ENCODE assay signal across 38 cellular contexts in the genomic region with DNA sequence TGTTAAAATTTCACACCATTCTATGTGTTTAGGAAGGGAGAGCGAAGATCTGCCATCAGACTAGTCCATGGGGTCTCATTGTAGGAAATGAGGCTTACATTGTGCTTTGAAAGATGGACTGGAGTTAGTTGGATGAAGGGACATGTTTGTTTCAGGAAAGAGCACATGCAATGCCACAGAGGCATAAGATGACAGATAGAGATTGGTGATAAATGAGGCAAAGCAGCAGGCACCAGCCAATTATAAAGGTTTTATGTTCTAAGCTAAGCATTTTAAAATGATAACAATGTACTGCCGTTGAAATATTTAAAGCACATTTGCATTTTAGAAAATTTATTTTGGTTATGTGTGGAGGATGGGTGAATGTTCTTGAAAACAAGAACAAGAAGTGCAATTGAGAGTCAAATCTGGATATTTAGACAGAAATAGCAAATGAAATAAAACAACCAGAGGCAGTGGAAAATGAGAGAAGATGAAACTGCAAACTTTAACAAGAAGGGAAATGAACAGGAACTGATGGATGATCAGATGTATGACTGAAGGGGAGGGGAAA.
"Had no signal": no experiment of that assay in that cellular context is flagged by ENCODE, and none has a peak within 500 bp of the region (broad histone marks: within the 10 kb centered on the region; RNA-seq: fewer than 3 reads in every experiment).

No MANE protein-coding gene starts in this region.

- H3K36me3 ChIP-seq: adrenal gland, breast epithelium, cardiac muscle cell, WERI-Rb-1 had no signal

- H3K27me3 ChIP-seq: adrenal gland, breast epithelium, cardiac muscle cell, dorsolateral prefrontal cortex had no signal

- H3K4me1 Mint-ChIP-seq: activated B cell treated with CpG ODN at 0.5 μM for 24 hours; activated CD8-positive, alpha-beta memory T cell treated with anti-CD3 and anti-CD28 coated beads, Interleukin-2, amount 10 ng/mL, durations not matched to agents 7 days and 5 days; activated naive CD4-positive, alpha-beta T cell treated with anti-CD3 and anti-CD28 coated beads, Interleukin-2, amount 50 U/mL, for 24 hours; activated naive CD8-positive, alpha-beta T cell treated with anti-CD3 and anti-CD28 coated beads for 36 hours; activated naive CD8-positive, alpha-beta T cell treated with anti-CD3 and anti-CD28 coated beads, Interleukin-2, amount 50 U/mL, for 24 hours; brain; central memory CD8-positive, alpha-beta T cell; endodermal cell; T-helper 17 cell had no signal

- H3K4me1 ChIP-seq: adrenal gland, breast epithelium had no signal

- DNase-seq: activated B cell treated with CpG ODN at 0.5 μM for 24 hours; activated CD4-positive, alpha-beta memory T cell treated with anti-CD3 and anti-CD28 coated beads for 36 hours; activated CD4-positive, alpha-beta T cell treated with anti-CD3 and anti-CD28 coated beads for 48 hours; activated CD4-positive, alpha-beta T cell treated with anti-CD3 and anti-CD28 coated beads, Interleukin-2, amount 50 U/mL, for 1 hour; activated CD8-positive, alpha-beta memory T cell treated with anti-CD3 and anti-CD28 coated beads, Interleukin-2, amount 10 ng/mL, durations not matched to agents 7 days and 5 days; activated CD8-positive, alpha-beta memory T cell treated with anti-CD3 and anti-CD28 coated beads, Interleukin-2, amount 50 U/mL, for 4 hours; activated CD8-positive, alpha-beta T cell treated with anti-CD3 and anti-CD28 coated beads, Interleukin-2, amount 10 ng/mL, durations not matched to agents 7 days and 5 days; activated gamma-delta T cell; activated naive CD4-positive, alpha-beta T cell; activated naive CD8-positive, alpha-beta T cell treated with anti-CD3 and anti-CD28 coated beads for 36 hours; activated naive CD8-positive, alpha-beta T cell treated with anti-CD3 and anti-CD28 coated beads, Interleukin-2, amount 50 U/mL, for 24 hours; activated T-cell treated with anti-CD3 and anti-CD28 coated beads, Interleukin-2, amount 50 U/mL, for 1 hour; activated T-cell treated with anti-CD3 and anti-CD28 coated beads, Interleukin-2, amount 50 U/mL, for 48 hours; adrenal gland; amygdala; aorta; dorsolateral prefrontal cortex; effector memory CD4-positive, alpha-beta T cell; endodermal cell; foreskin fibroblast; head of caudate nucleus; hippocampal formation; T-helper 17 cell; T1000; WERI-Rb-1 had no signal

- H3K27ac ChIP-seq: adrenal gland, breast epithelium, cardiac muscle cell, coronary artery, WERI-Rb-1 had no signal

- H3K27ac Mint-ChIP-seq: activated B cell treated with CpG ODN at 0.5 μM for 24 hours; activated CD4-positive, alpha-beta memory T cell treated with anti-CD3 and anti-CD28 coated beads for 36 hours; activated CD8-positive, alpha-beta memory T cell treated with anti-CD3 and anti-CD28 coated beads, Interleukin-2, amount 10 ng/mL, durations not matched to agents 7 days and 5 days; activated CD8-positive, alpha-beta T cell treated with anti-CD3 and anti-CD28 coated beads, Interleukin-2, amount 10 ng/mL, durations not matched to agents 7 days and 5 days; activated naive CD4-positive, alpha-beta T cell treated with anti-CD3 and anti-CD28 coated beads, Interleukin-2, amount 50 U/mL, for 24 hours; activated naive CD8-positive, alpha-beta T cell treated with anti-CD3 and anti-CD28 coated beads for 36 hours; activated naive CD8-positive, alpha-beta T cell treated with anti-CD3 and anti-CD28 coated beads, Interleukin-2, amount 50 U/mL, for 24 hours; activated T-helper 1 cell treated with anti-CD3 and anti-CD28 coated beads, Interleukin-12 subunit alpha, Interleukin-12 subunit beta, Interleukin-2, Interleukin-4 antibody, amounts not matched to agents 30 ng/mL and 10 ng/mL and 1 ng/mL, durations not matched to agents 14 hours and 24 hours and 36 hours; activated T-helper 2 cell treated with anti-CD3 and anti-CD28 coated beads, Interferon-gamma antibody, Interleukin-2, Interleukin-4, amounts not matched to agents 10 μg/mL and 5 μg/mL and 100 μg/mL, durations not matched to agents 14 hours and 24 hours and 36 hours; brain; dendritic cell treated with granulocyte-macrophage colony-stimulating factor and Interleukin-4, amounts not matched to agents 40 ng/mL and 50 ng/mL, for 4 days; endodermal cell; T-helper 17 cell; T-helper 2 cell treated with Interferon-gamma antibody and Interleukin-4, amounts not matched to agents 5 μg/mL and 100 μg/mL, for 36 hours had no signal

- H3K4me3 Mint-ChIP-seq: activated B cell treated with CpG ODN at 0.5 μM for 24 hours; activated CD4-positive, alpha-beta memory T cell treated with anti-CD3 and anti-CD28 coated beads for 36 hours; activated CD8-positive, alpha-beta memory T cell treated with anti-CD3 and anti-CD28 coated beads, Interleukin-2, amount 10 ng/mL, durations not matched to agents 7 days and 5 days; activated CD8-positive, alpha-beta T cell treated with anti-CD3 and anti-CD28 coated beads, Interleukin-2, amount 10 ng/mL, durations not matched to agents 7 days and 5 days; activated naive CD4-positive, alpha-beta T cell treated with anti-CD3 and anti-CD28 coated beads, Interleukin-2, amount 50 U/mL, for 24 hours; activated naive CD8-positive, alpha-beta T cell treated with anti-CD3 and anti-CD28 coated beads for 36 hours; activated naive CD8-positive, alpha-beta T cell treated with anti-CD3 and anti-CD28 coated beads, Interleukin-2, amount 50 U/mL, for 24 hours; activated T-helper 1 cell treated with anti-CD3 and anti-CD28 coated beads, Interleukin-12 subunit alpha, Interleukin-12 subunit beta, Interleukin-2, Interleukin-4 antibody, amounts not matched to agents 30 ng/mL and 10 ng/mL and 1 ng/mL, durations not matched to agents 14 hours and 24 hours and 36 hours; brain; central memory CD8-positive, alpha-beta T cell; dendritic cell treated with granulocyte-macrophage colony-stimulating factor and Interleukin-4, amounts not matched to agents 40 ng/mL and 50 ng/mL, for 4 days; endodermal cell; T-helper 17 cell; T-helper 2 cell treated with Interferon-gamma antibody and Interleukin-4, amounts not matched to agents 5 μg/mL and 100 μg/mL, for 36 hours had no signal

- H3K9me3 Mint-ChIP-seq: activated naive CD4-positive, alpha-beta T cell treated with anti-CD3 and anti-CD28 coated beads, Interleukin-2, amount 50 U/mL, for 24 hours; activated naive CD8-positive, alpha-beta T cell treated with anti-CD3 and anti-CD28 coated beads for 36 hours; endodermal cell had no signal

- H3K36me3 Mint-ChIP-seq: activated CD4-positive, alpha-beta memory T cell treated with anti-CD3 and anti-CD28 coated beads for 36 hours; activated CD8-positive, alpha-beta memory T cell treated with anti-CD3 and anti-CD28 coated beads, Interleukin-2, amount 10 ng/mL, durations not matched to agents 7 days and 5 days; activated naive CD4-positive, alpha-beta T cell treated with anti-CD3 and anti-CD28 coated beads, Interleukin-2, amount 50 U/mL, for 24 hours; activated naive CD8-positive, alpha-beta T cell treated with anti-CD3 and anti-CD28 coated beads for 36 hours; brain had no signal

- FAIRE-seq: frontal cortex had no signal

- ATAC-seq: activated CD4-positive, CD25-positive, alpha-beta regulatory T cell treated with anti-CD3 and anti-CD28 coated beads, Interleukin-2, amount 50 U/mL, for 24 hours; activated CD8-positive, alpha-beta memory T cell treated with anti-CD3 and anti-CD28 coated beads, Interleukin-2, amount 10 ng/mL, durations not matched to agents 7 days and 5 days; activated CD8-positive, alpha-beta T cell treated with anti-CD3 and anti-CD28 coated beads, Interleukin-2, amount 10 ng/mL, durations not matched to agents 7 days and 5 days; activated naive CD8-positive, alpha-beta T cell treated with anti-CD3 and anti-CD28 coated beads, Interleukin-2, amount 50 U/mL, for 24 hours; esophagus mucosa; T-helper 17 cell had no signal

- H3K27me3 Mint-ChIP-seq: activated B cell treated with CpG ODN at 0.5 μM for 24 hours; activated CD4-positive, alpha-beta memory T cell treated with anti-CD3 and anti-CD28 coated beads for 36 hours; activated CD8-positive, alpha-beta memory T cell treated with anti-CD3 and anti-CD28 coated beads, Interleukin-2, amount 10 ng/mL, durations not matched to agents 7 days and 5 days; activated naive CD4-positive, alpha-beta T cell treated with anti-CD3 and anti-CD28 coated beads, Interleukin-2, amount 50 U/mL, for 24 hours; activated naive CD8-positive, alpha-beta T cell treated with anti-CD3 and anti-CD28 coated beads for 36 hours; activated naive CD8-positive, alpha-beta T cell treated with anti-CD3 and anti-CD28 coated beads, Interleukin-2, amount 50 U/mL, for 24 hours; central memory CD8-positive, alpha-beta T cell; dendritic cell treated with granulocyte-macrophage colony-stimulating factor and Interleukin-4, amounts not matched to agents 40 ng/mL and 50 ng/mL, for 4 days; T-helper 17 cell had no signal

- H3K4me3 ChIP-seq: adrenal gland, breast epithelium, cardiac muscle cell, coronary artery, dorsolateral prefrontal cortex had no signal
